ENCODE assay signal across 8 cellular contexts in genomic region chr4:73311428-73311827, GRCh38. TPM values are rescaled to one million over a fixed set of nuclear protein-coding genes. Genes with fewer than 3 reads are reported as not detected.
DNase-seq lines count a peak whose midpoint lies in the region; ATAC-seq, FAIRE-seq and TF ChIP-seq lines count a peak whose summit lies in the region.

No MANE protein-coding gene starts in this region.

- BruUV-seq in A673 (replicated peaks; lab: Mats Ljungman, UMichigan), result no TSS peak

- intact Hi-C loops in A673 (cut with micrococcal nuclease; ENCODE audit: unreplicated experiment), result loop anchor here (10.0 kb wide), 2 partner anchors 133 to 343 kb away; no protein-coding TSS in a partner anchor

- H3K4me1 Mint-ChIP-seq in T-helper 2 cell treated with Interferon-gamma antibody and Interleukin-4, amounts not matched to agents 5 μg/mL and 100 μg/mL, for 36 hours (ENCODE audit: low read depth), result no peaks in the 10 kb centered on the region
- H3K4me1 Mint-ChIP-seq in effector memory CD8-positive, alpha-beta T cell (ENCODE audit: low read depth in 2 of 2), result no peaks in the 10 kb centered on the region

- FAIRE-seq in GM19239 (lab: Jason Lieb, UNC) (peak; percentile 76), RCC 7860 (lab: Jason Lieb, UNC) (peak; percentile 89)

- H3K27ac ChIP-seq in A673 (ENCODE audit: low read depth, low read length, poor library complexity, severe bottlenecking), result no peak overlapping the region

- no peaks in the 10 kb centered on the region for H3K27me3 Mint-ChIP-seq in T-helper 2 cell treated with Interferon-gamma antibody and Interleukin-4, amounts not matched to agents 5 μg/mL and 100 μg/mL, for 36 hours (ENCODE audit: low read depth)
- H3K27me3 Mint-ChIP-seq in effector memory CD8-positive, alpha-beta T cell, result no peaks in the 10 kb centered on the region

- H3K36me3 Mint-ChIP-seq in T-helper 2 cell treated with Interferon-gamma antibody and Interleukin-4, amounts not matched to agents 5 μg/mL and 100 μg/mL, for 36 hours (ENCODE audit: low read depth), result no peaks in the 10 kb centered on the region
- H3K36me3 Mint-ChIP-seq in effector memory CD8-positive, alpha-beta T cell (ENCODE audit: insufficient read depth), result no peaks in the 10 kb centered on the region

- no peaks in the 10 kb centered on the region for H3K9me3 ChIP-seq in A673 (ENCODE audit: low read depth, low read length, poor library complexity, severe bottlenecking)

- ATAC-seq in effector memory CD8-positive, alpha-beta T cell (replicated peaks), result no peak

- CTCF ChIA-PET in A673 (lab: Charles Lee), result no interaction called here

- DNase-seq in A673 (ENCODE audit: low spot score) (peak; percentile 11), GM19239 (ENCODE audit: insufficient read length, low spot score) (no peak), RCC 7860 (ENCODE audit: low spot score) (peak; percentile 22), glomerular endothelial cell (ENCODE audit: extremely low read depth, low read depth, low spot score) (peak; percentile 50), anterior cingulate cortex (lab: John Stamatoyannopoulos, UW) (no peak)
- DNase-seq in T-helper 2 cell treated with Interferon-gamma antibody and Interleukin-4, amounts not matched to agents 5 μg/mL and 100 μg/mL, for 36 hours (ENCODE audit: low spot score), result no peak
- DNase-seq in activated T-cell treated with anti-CD3 and anti-CD28 coated beads, Interleukin-2, amount 50 U/mL, for 48 hours, result no peak
- no peak for DNase-seq in effector memory CD8-positive, alpha-beta T cell

- peak; percentile 43; the same call in 1 of the 2 replicates for TF ChIP-seq CTCF in A673 (conservative IDR thresholded peaks at IDR 0.05; ENCODE audit: low read depth, low read length)

- POLR2A ChIA-PET in A673 (lab: Charles Lee; ENCODE audit: low non-redundant PET), result no interaction called here

- no peaks in the 10 kb centered on the region for H3K36me3 ChIP-seq in A673 (ENCODE audit: insufficient read depth, low read length, poor library complexity, severe bottlenecking)

- H3K27ac Mint-ChIP-seq in T-helper 2 cell treated with Interferon-gamma antibody and Interleukin-4, amounts not matched to agents 5 μg/mL and 100 μg/mL, for 36 hours, result no peak overlapping the region
- H3K27ac Mint-ChIP-seq in effector memory CD8-positive, alpha-beta T cell, result no peak overlapping the region

- H3K27me3 ChIP-seq in A673 (replicated peaks; ENCODE audit: insufficient read depth, low read depth, low read length, poor library complexity), result no peaks in the 10 kb centered on the region

- H3K4me1 ChIP-seq in A673 (ENCODE audit: insufficient read depth, low read length, poor library complexity, severe bottlenecking), result no peaks in the 10 kb centered on the region

- H3K4me3 Mint-ChIP-seq in T-helper 2 cell treated with Interferon-gamma antibody and Interleukin-4, amounts not matched to agents 5 μg/mL and 100 μg/mL, for 36 hours, result no peak overlapping the region
- no peak overlapping the region for H3K4me3 Mint-ChIP-seq in effector memory CD8-positive, alpha-beta T cell

- no peak overlapping the region for H3K4me3 ChIP-seq in A673 (ENCODE audit: low read depth, low read length, poor library complexity, severe bottlenecking)

- no peaks in the 10 kb centered on the region for H3K9me3 Mint-ChIP-seq in T-helper 2 cell treated with Interferon-gamma antibody and Interleukin-4, amounts not matched to agents 5 μg/mL and 100 μg/mL, for 36 hours
- H3K9me3 Mint-ChIP-seq in effector memory CD8-positive, alpha-beta T cell, result no peaks in the 10 kb centered on the region

RNA-seq across cellular contexts. Expression of gene ANKRD17, which starts 52.8 kb away (rescaled TPM):
- total RNA-seq in A673 (2021) (52.0 and 58.4 TPM in 2 replicates), glomerular endothelial cell (48.2 and 62.5 TPM in 2 replicates)

Comparison
In these comparisons a context has a peak if more than half of its experiments do, and no peak if none do; other contexts are left out.
1. DNase-seq: peak in A673 (single experiment), RCC 7860 (single experiment) and glomerular endothelial cell (single experiment); none in GM19239 (single experiment), T-helper 2 cell treated with Interferon-gamma antibody and Interleukin-4, amounts not matched to agents 5 μg/mL and 100 μg/mL, for 36 hours (single experiment), activated T-cell treated with anti-CD3 and anti-CD28 coated beads, Interleukin-2, amount 50 U/mL, for 48 hours (0 of 2), effector memory CD8-positive, alpha-beta T cell (0 of 3) and anterior cingulate cortex (0 of 58).